Comparison of ENCODE assay signal across 8 cellular contexts in the genomic region with DNA sequence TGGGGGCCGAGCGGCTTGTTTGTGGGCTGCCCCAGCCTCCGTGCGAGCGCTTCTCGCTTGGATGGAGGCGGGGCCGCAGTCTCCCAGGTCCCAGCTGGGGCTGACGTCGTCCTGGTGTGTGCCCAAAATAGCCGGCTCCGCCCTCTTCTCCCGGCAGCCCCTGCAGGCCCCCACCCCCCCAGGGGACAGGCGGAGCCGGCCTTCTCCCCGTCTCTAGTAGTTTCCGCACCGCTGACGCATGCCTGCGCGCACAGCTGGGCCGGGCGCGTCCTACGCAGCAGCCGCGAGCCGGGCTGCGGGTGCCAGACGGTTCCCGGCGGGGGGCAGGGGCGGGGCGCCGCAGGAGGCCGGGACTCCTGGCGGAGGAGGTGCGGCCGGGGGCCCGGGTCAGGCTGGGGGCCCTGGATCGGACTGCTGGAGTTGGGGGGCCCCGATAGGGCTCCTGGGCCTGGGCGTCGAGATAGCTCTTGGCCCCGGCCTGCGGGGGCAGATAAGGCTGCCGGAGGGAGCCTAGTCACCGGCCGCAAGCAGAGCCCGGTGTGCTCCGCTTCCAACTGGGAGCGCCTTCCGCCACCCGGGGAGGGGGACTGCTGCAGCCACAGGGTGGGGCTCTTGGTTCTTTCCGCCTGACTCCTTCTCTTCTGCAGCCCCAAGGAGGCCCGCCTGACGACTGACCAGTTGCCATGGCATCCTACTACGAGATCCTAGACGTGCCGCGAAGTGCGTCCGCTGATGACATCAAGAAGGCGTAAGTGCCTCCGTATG. TPM values are rescaled to one million over a fixed set of nuclear protein-coding genes. Genes with fewer than 3 reads are reported as not detected.
DNase-seq lines count a peak whose midpoint lies in the region; ATAC-seq, FAIRE-seq and TF ChIP-seq lines count a peak whose summit lies in the region.

A gene (plus strand): TSS at position 216 of the 765 bp plus-strand sequence. CDS start 468 bp downstream, at position 684.

- peak; percentile 74 for FAIRE-seq in HepG2 (lab: Jason Lieb, UNC)

- H3K4me1 Mint-ChIP-seq in CD14-positive monocyte = peaks cover 29% of the 10 kb centered on the region

- peak; percentile 89 for ATAC-seq in GM19397 (IDR thresholded peaks at IDR 0.05; ENCODE audit: unreplicated experiment)
- peak; percentile 83 for ATAC-seq in HG03571 (IDR thresholded peaks at IDR 0.05; ENCODE audit: unreplicated experiment)
- ATAC-seq in HepG2 = peak; percentile 92

- peak within 1 kb of the TSS; percentile 59 to 77 (median 73) for H3K4me3 ChIP-seq in HepG2 (replicated peaks in 1 of 3; ENCODE audit: insufficient read depth in 1 of 3, low read depth in 2 of 3, low read length in 3 of 3)

- TF ChIP-seq POLR2A in HepG2 (IDR thresholded peaks at IDR 0.05; ENCODE audit: insufficient read depth in 1 of 2, low read depth in 2 of 2, low read length in 2 of 2) = peak; percentile 52 to 79; a peak in 3 of 4 replicates

- TF ChIP-seq EP300 in HepG2 (IDR thresholded peaks at IDR 0.05; ENCODE audit: low read depth in 2 of 2, low read length in 2 of 2) = no peak; a peak in 1 of 4 replicates
- no peak for TF ChIP-seq EP300 in HepG2 (CRISPR knock-in tag; IDR thresholded peaks at IDR 0.05; ENCODE audit: borderline replicate concordance)

- peaks cover 2 to 6% (median 6%) of the 10 kb centered on the region in 3 donors for H3K27me3 Mint-ChIP-seq in CD14-positive monocyte (ENCODE audit: low read depth in 3 of 3)

- peak within 1 kb of the TSS; percentile 96 for H3K4me2 ChIP-seq in HepG2 (ENCODE audit: low read depth, low read length)

- no peaks in the 10 kb centered on the region for H3K9me3 ChIP-seq in HepG2 (ENCODE audit: low read length)

- POLR2A ChIA-PET in HepG2 (lab: Yijun Ruan, JAX) = interaction anchor here (0.7 to 3.3 kb wide), 22 partner anchors 8 to 277 kb away, joined by 3 to 70 read pairs (median 10); a partner anchor contains a TSS

- in situ Hi-C loops in HepG2 (cut with HindIII; ENCODE audit: extremely low pct_ligation_motif_present, low pct_unique_long_range_greater_than_20kb) = no loop called here

- TF ChIP-seq CTCF in CD14-positive monocyte (IDR thresholded peaks at IDR 0.05) (peak; percentile 30), HepG2 (CRISPR knock-in tag; IDR thresholded peaks at IDR 0.05) (peak; percentile 49)

- H3K27me3 ChIP-seq in HepG2 (ENCODE audit: control insufficient read depth in 1 of 2, insufficient read depth in 2 of 2, low read length in 2 of 2) = 0 out of 5 replicates have a peak, but pooled peaks cover 0 to under 1% of the 10 kb centered on the region in 2 experiments

- H4K20me1 ChIP-seq in HepG2 (ENCODE audit: insufficient read depth, low read length) = no peaks in the 10 kb centered on the region

- H2AFZ ChIP-seq in HepG2 (ENCODE audit: low read length) = peak within 1 kb of the TSS; percentile 66

- H3K4me3 Mint-ChIP-seq in CD14-positive monocyte = peak within 1 kb of the TSS; percentile 88 to 91

- H3K9ac ChIP-seq in HepG2 (ENCODE audit: insufficient read depth, low read depth, low read length) = peak within 1 kb of the TSS; percentile 80

- peaks cover 2 to 10% of the 10 kb centered on the region in 2 experiments; a peak in 4 of 5 replicates for H3K36me3 ChIP-seq in HepG2 (replicated peaks in 1 of 2; ENCODE audit: control insufficient read depth in 1 of 2, insufficient read depth in 2 of 2, low read length in 2 of 2)

- peaks cover 40 to 44% of the 10 kb centered on the region in 2 donors for H3K36me3 Mint-ChIP-seq in CD14-positive monocyte

- H3K27ac ChIP-seq in HepG2 (ENCODE audit: extremely low read length, insufficient read depth, low read length) = peak within 1 kb of the TSS; percentile 62

- peaks cover 33% of the 10 kb centered on the region for H3K4me1 ChIP-seq in HepG2 (ENCODE audit: insufficient read depth, low read length)

- H3K79me2 ChIP-seq in HepG2 (ENCODE audit: insufficient read depth, low read length) = no peaks in the 10 kb centered on the region

- DNase-seq in CD14-positive monocyte (ENCODE audit: low spot score) = peak; percentile 100
- peak; percentile 99 for DNase-seq in NCI-H82 (lab: John Stamatoyannopoulos, UW)
- DNase-seq in activated CD4-positive, alpha-beta T cell treated with anti-CD3 and anti-CD28 coated beads, Interleukin-2, amount 50 U/mL, for 48 hours = peak; percentile 99 to 100
- DNase-seq in dermis microvascular lymphatic vessel endothelial cell (ENCODE audit: low read depth in 2 of 2) = peak; percentile 91 to 98
- peak; percentile 93 for DNase-seq in HepG2 (ENCODE audit: low spot score)
- DNase-seq in stimulated activated CD4-positive, alpha-beta T cell treated with anti-CD3 and anti-CD28 coated beads, Interleukin-4, amount 100 ng/mL, for 1 hour = peak; percentile 99

- H3K27ac Mint-ChIP-seq in CD14-positive monocyte = peak within 1 kb of the TSS; percentile 92 to 98 (median 97)

- WGBS in HepG2 (ENCODE audit: low lambda C conversion rate) = 46% methylated on average over 20 of the region's 65 CpGs

- H3K9me3 Mint-ChIP-seq in CD14-positive monocyte = peaks cover 0 to 2% (median 0%) of the 10 kb centered on the region in 7 donors

- TF ChIP-seq RAD21 in HepG2 (CRISPR knock-in tag; IDR thresholded peaks at IDR 0.05) = 0 out of 2 replicates have a peak, but pooled peaks have one; percentile 28

- BruUV-seq in HepG2 (replicated peaks; lab: Mats Ljungman, UMichigan) = no TSS peak

- intact Hi-C loops in CD14-positive monocyte (cut with micrococcal nuclease) = loop anchor here (1.0 to 2.0 kb wide), 4 partner anchors 15 to 107 kb away; a partner anchor contains a TSS
- intact Hi-C loops in HepG2 (cut with micrococcal nuclease; ENCODE audit: unreplicated experiment) = loop anchor here (1.0 kb wide), 2 partner anchors 15 to 30 kb away; no protein-coding TSS in a partner anchor

- CTCF ChIA-PET in HepG2 (lab: Yijun Ruan, JAX; ENCODE audit: low intra/inter-chr PET ratio, low total read pairs) = interaction anchor here (1.6 to 5.4 kb wide), 3 partner anchors 15 to 120 kb away, joined by 4 to 88 read pairs (median 28); no protein-coding TSS in a partner anchor

TF ChIP-seq in HepG2, 621 proteins besides CTCF, POLR2A, EP300 and RAD21 (continues in another document):
- TF ChIP-seq CREM (IDR thresholded peaks at IDR 0.05) = peak; percentile 73; the same call in 1 of the 2 replicates
- TF ChIP-seq CREM (CRISPR knock-in tag; IDR thresholded peaks at IDR 0.05) = 0 out of 2 replicates have a peak, but pooled peaks have one; percentile 31
- TF ChIP-seq, protein P1, sequence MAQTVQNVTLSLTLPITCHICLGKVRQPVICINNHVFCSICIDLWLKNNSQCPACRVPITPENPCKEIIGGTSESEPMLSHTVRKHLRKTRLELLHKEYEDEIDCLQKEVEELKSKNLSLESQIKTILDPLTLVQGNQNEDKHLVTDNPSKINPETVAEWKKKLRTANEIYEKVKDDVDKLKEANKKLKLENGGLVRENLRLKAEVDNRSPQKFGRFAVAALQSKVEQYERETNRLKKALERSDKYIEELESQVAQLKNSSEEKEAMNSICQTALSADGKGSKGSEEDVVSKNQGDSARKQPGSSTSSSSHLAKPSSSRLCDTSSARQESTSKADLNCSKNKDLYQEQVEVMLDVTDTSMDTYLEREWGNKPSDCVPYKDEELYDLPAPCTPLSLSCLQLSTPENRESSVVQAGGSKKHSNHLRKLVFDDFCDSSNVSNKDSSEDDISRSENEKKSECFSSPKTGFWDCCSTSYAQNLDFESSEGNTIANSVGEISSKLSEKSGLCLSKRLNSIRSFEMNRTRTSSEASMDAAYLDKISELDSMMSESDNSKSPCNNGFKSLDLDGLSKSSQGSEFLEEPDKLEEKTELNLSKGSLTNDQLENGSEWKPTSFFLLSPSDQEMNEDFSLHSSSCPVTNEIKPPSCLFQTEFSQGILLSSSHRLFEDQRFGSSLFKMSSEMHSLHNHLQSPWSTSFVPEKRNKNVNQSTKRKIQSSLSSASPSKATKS (CRISPR knock-in tag; IDR thresholded peaks at IDR 0.05) = no peak
- TF ChIP-seq, protein P2, sequence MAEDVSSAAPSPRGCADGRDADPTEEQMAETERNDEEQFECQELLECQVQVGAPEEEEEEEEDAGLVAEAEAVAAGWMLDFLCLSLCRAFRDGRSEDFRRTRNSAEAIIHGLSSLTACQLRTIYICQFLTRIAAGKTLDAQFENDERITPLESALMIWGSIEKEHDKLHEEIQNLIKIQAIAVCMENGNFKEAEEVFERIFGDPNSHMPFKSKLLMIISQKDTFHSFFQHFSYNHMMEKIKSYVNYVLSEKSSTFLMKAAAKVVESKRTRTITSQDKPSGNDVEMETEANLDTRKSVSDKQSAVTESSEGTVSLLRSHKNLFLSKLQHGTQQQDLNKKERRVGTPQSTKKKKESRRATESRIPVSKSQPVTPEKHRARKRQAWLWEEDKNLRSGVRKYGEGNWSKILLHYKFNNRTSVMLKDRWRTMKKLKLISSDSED (CRISPR knock-in tag; IDR thresholded peaks at IDR 0.05) = no peak
- peak; percentile 61 for TF ChIP-seq BCL6 (CRISPR knock-in tag; IDR thresholded peaks at IDR 0.05)

RNA-seq across cellular contexts. Expression of the gene that starts here (rescaled TPM):
- polyA plus RNA-seq in CD14-positive monocyte (1 to 10 TPM; 1.7 to 1.9 TPM), HepG2 (2011; rRNA removed) (31.1 and 55.2 TPM in 2 replicates)
- total RNA-seq in dermis microvascular lymphatic vessel endothelial cell (15.4 and 30.0 TPM in 2 replicates), HepG2 (2016; rRNA removed; fragmentation: Illumina TruSeq; extraction: Trizol) (18.6 and 21.3 TPM in 2 replicates)
- 11.0 and 12.3 TPM in 2 replicates for total RNA-seq in HepG2 (2016; cell fraction: cytosol; rRNA removed; fragmentation: Illumina TruSeq; extraction: Trizol; ENCODE audit: low read depth)
- total RNA-seq in HepG2 (2016; cell fraction: insoluble cytoplasmic fraction; rRNA removed; fragmentation: Illumina TruSeq; extraction: Trizol) = 17.1 and 21.1 TPM in 2 replicates
- total RNA-seq in HepG2 (2016; cell fraction: membrane; rRNA removed; fragmentation: Illumina TruSeq; extraction: Trizol) = 18.1 and 22.0 TPM in 2 replicates
- total RNA-seq in HepG2 (2016; cell fraction: nucleus; rRNA removed; fragmentation: Illumina TruSeq; extraction: Trizol) = 14.6 and 15.9 TPM in 2 replicates
- polyA plus RNA-seq in HepG2 (2011; cell fraction: cytosol; rRNA removed) = 30.3 and 35.7 TPM in 2 replicates
- 135 and 143 TPM in 2 replicates for polyA plus RNA-seq in HepG2 (2011; cell fraction: nucleus; rRNA removed)
- polyA plus RNA-seq in HepG2 (2012) = 29.8 and 56.4 TPM in 2 replicates
- polyA plus RNA-seq in HepG2 (2016; cell fraction: cytosol; fragmentation: Illumina TruSeq; extraction: Trizol; ENCODE audit: low read depth) = 12.6 and 15.8 TPM in 2 replicates
- polyA plus RNA-seq in HepG2 (2016; cell fraction: insoluble cytoplasmic fraction; fragmentation: Illumina TruSeq; extraction: Trizol; ENCODE audit: low read depth) = 26.8 and 30.7 TPM in 2 replicates
- polyA plus RNA-seq in HepG2 (2016; cell fraction: membrane; fragmentation: Illumina TruSeq; extraction: Trizol; ENCODE audit: low read depth) = 23.9 and 24.2 TPM in 2 replicates
- polyA plus RNA-seq in HepG2 (2016; cell fraction: nucleus; fragmentation: Illumina TruSeq; extraction: Trizol; ENCODE audit: insufficient read depth, low read depth) = 42.9 and 50.3 TPM in 2 replicates
- 17.7 and 40.8 TPM in 2 replicates for polyA minus RNA-seq in HepG2 (2011; rRNA and poly(A)+ RNA removed; ENCODE audit: low replicate concordance)
- 14.7 and 20.1 TPM in 2 replicates for polyA minus RNA-seq in HepG2 (2011; cell fraction: cytosol; rRNA and poly(A)+ RNA removed)
- 23.2 and 30.5 TPM in 2 replicates for polyA minus RNA-seq in HepG2 (2011; cell fraction: nucleus; rRNA and poly(A)+ RNA removed)

Comparison
In these comparisons a context has a peak if more than half of its experiments do, and no peak if none do; other contexts are left out.
1. Peak in every context shown above with its lines: DNase-seq, ATAC-seq, H3K4me3 ChIP-seq and H3K27ac ChIP-seq.
2. RNA of the gene that starts here (polyA plus RNA-seq): 12.6 to 143 TPM in HepG2; 1.7 to 1.9 TPM in CD14-positive monocyte; every median in the first group is over 4 times any median in the second.